In the genomic region with DNA sequence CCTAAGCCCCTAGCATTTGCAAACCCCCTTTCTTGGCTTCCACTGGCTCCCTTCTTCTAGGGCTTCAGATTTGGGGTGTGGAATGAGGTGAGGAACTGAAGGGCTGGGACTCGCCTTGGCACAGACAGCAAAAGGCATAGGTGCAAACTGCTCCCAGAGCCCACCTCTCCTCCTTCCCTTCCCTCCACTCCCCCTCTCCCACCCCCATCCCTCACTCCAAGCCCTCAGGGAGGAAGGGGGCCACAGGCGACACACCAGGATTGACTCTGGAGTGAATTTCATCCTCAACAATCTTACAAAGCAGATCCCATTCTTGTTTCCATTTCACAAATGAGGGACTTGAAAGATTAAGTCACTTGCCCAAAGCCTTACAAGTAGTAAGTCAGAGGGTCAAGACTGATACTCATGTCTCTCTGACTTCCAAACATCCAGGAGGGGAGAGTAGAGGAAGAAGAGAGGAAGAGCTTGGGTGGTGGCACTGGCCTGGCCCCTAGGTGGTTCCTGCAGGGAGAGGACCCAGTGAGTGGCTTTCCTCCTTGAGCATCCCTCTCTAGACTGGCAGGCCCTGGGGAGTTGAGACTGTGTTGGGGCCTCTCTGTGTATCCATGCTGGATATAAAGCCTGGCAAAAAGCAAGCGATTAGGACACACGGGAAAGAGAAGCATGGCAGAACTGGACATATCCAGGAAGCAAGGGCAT, we compare ENCODE assay signal across 29 cellular contexts.
"Had no signal": no experiment of that assay in that cellular context is flagged by ENCODE, and none has a peak within 500 bp of the region (broad histone marks: within the 10 kb centered on the region; RNA-seq: fewer than 3 reads in every experiment).

No MANE protein-coding gene starts in this region.

- H3K4me3 ChIP-seq: ovary, psoas muscle, right lobe of liver, sigmoid colon, stomach, thoracic aorta, thyroid gland, tibial nerve, upper lobe of left lung, uterus had no signal

- H3K27me3 ChIP-seq: ovary, right lobe of liver, sigmoid colon, stomach, thyroid gland, tibial nerve, upper lobe of left lung, uterus had no signal

- H3K36me3 ChIP-seq: neutrophil, ovary, right lobe of liver, sigmoid colon, stomach, thoracic aorta, thyroid gland, tibial nerve, upper lobe of left lung, uterus had no signal

- H3K36me3 Mint-ChIP-seq: naive B cell; naive thymus-derived CD8-positive, alpha-beta T cell; natural killer cell treated with Interleukin-12 subunit alpha and Interleukin-12 subunit beta and Interleukin-15 and Interleukin-18, amount 100 ng/mL, for 72 hours; stimulated activated effector memory CD8-positive, alpha-beta T cell treated with anti-CD3 and anti-CD28 coated beads, Interleukin-12 subunit alpha, Interleukin-12 subunit beta, amount 100 ng/mL, for 72 hours; stimulated activated naive B cell treated with anti-CD40 and anti-IgM and Interleukin-4, amounts not matched to agents 10 μg/mL and 1 μg/mL and 100 μg/mL, for 72 hours had no signal

- DNase-seq: naive B cell; naive thymus-derived CD8-positive, alpha-beta T cell; nephron progenitor cell; nucleus accumbens; ovary; psoas muscle; right cardiac atrium; right lobe of liver; sigmoid colon; small intestine; stimulated activated CD4-positive, alpha-beta T cell treated with anti-CD3 and anti-CD28 coated beads, Interleukin-15, amount 100 ng/mL, for 24 hours; stimulated activated CD4-positive, alpha-beta T cell treated with anti-CD3 and anti-CD28 coated beads, Interleukin-2, amount 100 ng/mL, for 24 hours; stimulated activated CD4-positive, alpha-beta T cell treated with anti-CD3 and anti-CD28 coated beads, Interleukin-2, amount 100 ng/mL, for 48 hours; stimulated activated CD4-positive, alpha-beta T cell treated with anti-CD3 and anti-CD28 coated beads, Interleukin-4, amount 100 ng/mL, for 24 hours; stimulated activated naive B cell treated with anti-CD40 and anti-IgM and Interleukin-4, amounts not matched to agents 10 μg/mL and 1 μg/mL and 100 μg/mL, for 72 hours; stimulated activated naive CD4-positive, alpha-beta T cell treated with Interleukin-2 at 50 U/mL for 16 hours; stomach; thyroid gland; trophoblast cell; upper lobe of left lung; uterus had no signal

- H3K9ac ChIP-seq: parathyroid adenoma had no signal

- H3K9me3 Mint-ChIP-seq: natural killer cell treated with Interleukin-12 subunit alpha and Interleukin-12 subunit beta and Interleukin-15 and Interleukin-18, amount 100 ng/mL, for 72 hours; stimulated activated effector memory CD8-positive, alpha-beta T cell treated with anti-CD3 and anti-CD28 coated beads, Interleukin-12 subunit alpha, Interleukin-12 subunit beta, amount 100 ng/mL, for 72 hours; stimulated activated naive CD8-positive, alpha-beta T cell treated with anti-CD3 and anti-CD28 coated beads, Interleukin-15, Interleukin-2, amounts not matched to agents 100 ng/mL and 50 ng/mL, for 24 hours had no signal

- H2AFZ ChIP-seq: parathyroid adenoma had no signal

- H3K4me3 Mint-ChIP-seq: naive B cell; naive thymus-derived CD8-positive, alpha-beta T cell; natural killer cell treated with Interleukin-12 subunit alpha and Interleukin-12 subunit beta and Interleukin-15 and Interleukin-18, amount 100 ng/mL, for 72 hours; nephron progenitor cell; neural crest cell; stimulated activated effector memory CD8-positive, alpha-beta T cell treated with anti-CD3 and anti-CD28 coated beads, Interleukin-12 subunit alpha, Interleukin-12 subunit beta, amount 100 ng/mL, for 72 hours; stimulated activated naive B cell treated with anti-CD40 and anti-IgM and Interleukin-4, amounts not matched to agents 10 μg/mL and 1 μg/mL and 100 μg/mL, for 72 hours; stimulated activated naive CD8-positive, alpha-beta T cell treated with anti-CD3 and anti-CD28 coated beads, Interleukin-15, Interleukin-2, amounts not matched to agents 100 ng/mL and 50 ng/mL, for 24 hours had no signal

- H3K27ac ChIP-seq: neutrophil, ovary, parathyroid adenoma, psoas muscle, right lobe of liver, sigmoid colon, stomach, thoracic aorta, thyroid gland, tibial nerve, upper lobe of left lung, uterus had no signal

- H3K4me1 ChIP-seq: parathyroid adenoma, psoas muscle, right lobe of liver, sigmoid colon, stomach, tibial nerve, upper lobe of left lung, uterus had no signal

- H3K9me3 ChIP-seq: neutrophil, ovary, psoas muscle, right lobe of liver, sigmoid colon, stomach, thoracic aorta, thyroid gland, upper lobe of left lung, uterus had no signal

- H3K27ac Mint-ChIP-seq: naive B cell; naive thymus-derived CD8-positive, alpha-beta T cell; natural killer cell treated with Interleukin-12 subunit alpha and Interleukin-12 subunit beta and Interleukin-15 and Interleukin-18, amount 100 ng/mL, for 72 hours; nephron progenitor cell; stimulated activated effector memory CD8-positive, alpha-beta T cell treated with anti-CD3 and anti-CD28 coated beads, Interleukin-12 subunit alpha, Interleukin-12 subunit beta, amount 100 ng/mL, for 72 hours; stimulated activated naive B cell treated with anti-CD40 and anti-IgM and Interleukin-4, amounts not matched to agents 10 μg/mL and 1 μg/mL and 100 μg/mL, for 72 hours; stimulated activated naive CD8-positive, alpha-beta T cell treated with anti-CD3 and anti-CD28 coated beads, Interleukin-15, Interleukin-2, amounts not matched to agents 100 ng/mL and 50 ng/mL, for 24 hours had no signal

- H3K4me1 Mint-ChIP-seq: naive B cell; naive thymus-derived CD8-positive, alpha-beta T cell; neural crest cell; stimulated activated effector memory CD8-positive, alpha-beta T cell treated with anti-CD3 and anti-CD28 coated beads, Interleukin-12 subunit alpha, Interleukin-12 subunit beta, amount 100 ng/mL, for 72 hours; stimulated activated naive B cell treated with anti-CD40 and anti-IgM and Interleukin-4, amounts not matched to agents 10 μg/mL and 1 μg/mL and 100 μg/mL, for 72 hours had no signal

- H3K79me2 ChIP-seq: parathyroid adenoma had no signal

- ATAC-seq: naive thymus-derived CD8-positive, alpha-beta T cell; natural killer cell treated with Interleukin-12 subunit alpha and Interleukin-12 subunit beta and Interleukin-15 and Interleukin-18, amount 100 ng/mL, for 72 hours; psoas muscle; right cardiac atrium; right lobe of liver; stimulated activated naive B cell treated with anti-CD40 and anti-IgM and Interleukin-4, amounts not matched to agents 10 μg/mL and 1 μg/mL and 100 μg/mL, for 72 hours had no signal
